In the genomic region with DNA sequence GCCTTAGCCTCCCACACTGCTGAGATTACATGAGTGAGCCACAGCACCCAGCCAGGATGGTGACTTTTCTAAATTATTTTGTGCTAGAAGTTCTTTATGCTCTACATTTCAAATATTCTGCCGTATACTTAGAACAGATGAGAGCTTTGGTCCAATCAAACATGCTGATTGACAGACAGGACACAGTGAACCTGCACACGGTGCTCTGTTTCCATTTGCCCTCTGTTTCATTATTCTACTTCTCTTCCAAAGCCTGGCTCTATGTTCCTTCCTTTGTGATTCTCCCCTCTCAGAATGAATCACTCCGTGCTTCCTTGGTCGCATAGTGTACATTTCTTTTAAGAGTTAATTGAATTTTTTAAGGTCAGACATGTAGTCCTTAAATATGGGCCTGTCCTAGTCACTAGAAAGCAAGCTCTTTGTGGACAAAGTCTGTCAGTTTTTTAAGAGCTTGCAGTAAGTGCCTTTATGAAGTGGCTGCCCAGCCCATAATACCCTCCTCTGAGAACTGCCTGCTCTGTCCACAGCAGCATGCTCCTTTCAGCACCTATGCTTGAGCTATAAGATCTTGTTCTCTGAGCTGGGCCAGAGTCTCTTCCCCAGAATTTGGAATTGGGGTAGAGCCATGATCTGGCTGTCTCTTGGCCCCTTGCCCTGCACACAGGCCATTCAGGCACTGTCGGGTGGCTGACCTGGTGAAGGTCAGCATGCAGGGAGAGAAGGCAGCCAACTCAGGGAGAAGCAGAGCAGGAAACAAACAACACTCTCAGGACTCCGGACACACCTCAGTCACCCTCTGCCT, we compare ENCODE assay signal across 15 cellular contexts.
DNase-seq lines count a peak whose midpoint lies in the region; ATAC-seq and TF ChIP-seq lines count a peak whose summit lies in the region.
"Had no signal": no experiment of that assay in that cellular context is flagged by ENCODE, and none has a peak within 500 bp of the region (broad histone marks: within the 10 kb centered on the region; RNA-seq: fewer than 3 reads in every experiment).

No MANE protein-coding gene starts in this region.

- CTCF ChIA-PET in WTC11 (lab: Charles Lee): interaction anchor here (1.6 kb wide), 1 partner anchor 60 kb away, joined by 7 read pairs; no protein-coding TSS in a partner anchor
- CTCF ChIA-PET in activated naive CD4-positive, alpha-beta T cell treated with anti-CD3 and anti-CD28 coated beads, Interleukin-2, amount 10 ng/mL, durations not matched to agents 7 days and 5 days (lab: Charles Lee): no interaction called here

- intact Hi-C loops in left ventricle myocardium inferior (cut with micrococcal nuclease): no loop called here

- H3K4me2 ChIP-seq in neural progenitor cell: no peak overlapping the region

- no peaks in the 10 kb centered on the region for H3K79me2 ChIP-seq in neural progenitor cell (ENCODE audit: low read depth)

- peaks cover 24% of the 10 kb centered on the region for H3K9me3 Mint-ChIP-seq in WTC11
- H3K9me3 Mint-ChIP-seq in neural progenitor cell: peaks cover 11% of the 10 kb centered on the region
- H3K9me3 Mint-ChIP-seq in activated naive CD4-positive, alpha-beta T cell treated with anti-CD3 and anti-CD28 coated beads, Interleukin-2, amount 10 ng/mL, durations not matched to agents 7 days and 5 days: peaks cover 9% of the 10 kb centered on the region
- H3K9me3 Mint-ChIP-seq in chondrocyte (ENCODE audit: low read depth): peaks cover 6% of the 10 kb centered on the region

- ATAC-seq in WTC11: peak; percentile 34
- ATAC-seq: effector memory CD8-positive, alpha-beta T cell had no signal

- H3K9me3 ChIP-seq in left ventricle myocardium inferior (replicated peaks) (peaks cover 16% of the 10 kb centered on the region), neural progenitor cell (ENCODE audit: low read depth) (no peaks in the 10 kb centered on the region)

- peaks cover 13% of the 10 kb centered on the region for H3K36me3 Mint-ChIP-seq in WTC11
- no peaks in the 10 kb centered on the region for H3K36me3 Mint-ChIP-seq in neural progenitor cell
- H3K36me3 Mint-ChIP-seq in activated naive CD4-positive, alpha-beta T cell treated with anti-CD3 and anti-CD28 coated beads, Interleukin-2, amount 10 ng/mL, durations not matched to agents 7 days and 5 days: peaks cover 1% of the 10 kb centered on the region
- peaks cover 8% of the 10 kb centered on the region for H3K36me3 Mint-ChIP-seq in chondrocyte (ENCODE audit: low read depth)

- H3K9ac ChIP-seq in neural progenitor cell: no peak overlapping the region

- no peaks in the 10 kb centered on the region for H3K27me3 Mint-ChIP-seq in WTC11 (ENCODE audit: low read depth)
- peaks cover 2% of the 10 kb centered on the region for H3K27me3 Mint-ChIP-seq in neural progenitor cell (ENCODE audit: insufficient read depth, low read depth)
- peaks cover 10% of the 10 kb centered on the region for H3K27me3 Mint-ChIP-seq in activated naive CD4-positive, alpha-beta T cell treated with anti-CD3 and anti-CD28 coated beads, Interleukin-2, amount 10 ng/mL, durations not matched to agents 7 days and 5 days
- no peaks in the 10 kb centered on the region for H3K27me3 Mint-ChIP-seq in chondrocyte (ENCODE audit: low read depth)

- peaks cover 46% of the 10 kb centered on the region for H3K4me1 ChIP-seq in left ventricle myocardium inferior
- peaks cover 7% of the 10 kb centered on the region for H3K4me1 ChIP-seq in neural progenitor cell

- H3K36me3 ChIP-seq in left ventricle myocardium inferior (no peaks in the 10 kb centered on the region), neural progenitor cell (no peaks in the 10 kb centered on the region)
- H3K36me3 ChIP-seq: ascending aorta had no signal

- TF ChIP-seq CTCF in WTC11 (IDR thresholded peaks at IDR 0.05) (no peak), left ventricle myocardium inferior (IDR thresholded peaks at IDR 0.05; ENCODE audit: borderline replicate concordance) (no peak), neural progenitor cell (IDR thresholded peaks at IDR 0.05) (no peak), chondrocyte (IDR thresholded peaks at IDR 0.05) (no peak)

- no peaks in the 10 kb centered on the region for H4K20me1 ChIP-seq in neural progenitor cell (ENCODE audit: low read depth)

- H3K4me3 ChIP-seq in left ventricle myocardium inferior (no peak overlapping the region), neural progenitor cell (no peak overlapping the region)
- H3K4me3 ChIP-seq: ascending aorta had no signal

- H3K27ac Mint-ChIP-seq in WTC11: no peak overlapping the region
- H3K27ac Mint-ChIP-seq in neural progenitor cell: peak overlapping the region; percentile 4
- H3K27ac Mint-ChIP-seq in activated naive CD4-positive, alpha-beta T cell treated with anti-CD3 and anti-CD28 coated beads, Interleukin-2, amount 10 ng/mL, durations not matched to agents 7 days and 5 days: no peak overlapping the region
- no peak overlapping the region for H3K27ac Mint-ChIP-seq in chondrocyte (ENCODE audit: unreplicated experiment)
- H3K27ac Mint-ChIP-seq: activated T-helper 2 cell treated with anti-CD3 and anti-CD28 coated beads, Interferon-gamma antibody, Interleukin-2, Interleukin-4, amounts not matched to agents 10 μg/mL and 5 μg/mL and 100 μg/mL, durations not matched to agents 14 hours and 24 hours and 36 hours; effector memory CD8-positive, alpha-beta T cell; T-helper 2 cell treated with Interferon-gamma antibody and Interleukin-4, amounts not matched to agents 5 μg/mL and 100 μg/mL, for 36 hours had no signal

- H3K27me3 ChIP-seq in left ventricle myocardium inferior (ENCODE audit: low read depth): no peaks in the 10 kb centered on the region
- H3K27me3 ChIP-seq in neural progenitor cell: no peaks in the 10 kb centered on the region
- H3K27me3 ChIP-seq: ascending aorta had no signal

- in situ Hi-C loops in G401 (cut with HindIII; ENCODE audit: low sequenced_read_pairs): no loop called here

- H3K27ac ChIP-seq in left ventricle myocardium inferior (replicated peaks) (peak overlapping the region; percentile 89), neural progenitor cell (no peak overlapping the region)

- no peak overlapping the region for H2AFZ ChIP-seq in neural progenitor cell (replicated peaks)

- DNase-seq in G401 (ENCODE audit: low spot score) (peak; percentile 9), WTC11 (ENCODE audit: low spot score) (no peak), left ventricle myocardium inferior (peak; percentile 75), neural progenitor cell (ENCODE audit: low spot score) (no peak), chondrocyte (ENCODE audit: low spot score) (no peak), DMS53 treated with DMSO at 0.1 percent for 48 hours (lab: John Stamatoyannopoulos, UW; ENCODE audit: unreplicated experiment) (no peak), A172 (ENCODE audit: low spot score) (no peak)
- DNase-seq in activated naive CD4-positive, alpha-beta T cell treated with anti-CD3 and anti-CD28 coated beads, Interleukin-2, amount 10 ng/mL, durations not matched to agents 7 days and 5 days: no peak
- DNase-seq: AML-193; effector memory CD8-positive, alpha-beta T cell; NCI-H446; stimulated activated CD8-positive, alpha-beta memory T cell treated with anti-CD3 and anti-CD28 coated beads, Interleukin-4, amount 100 ng/mL, for 48 hours had no signal

- peaks cover 12% of the 10 kb centered on the region for H3F3A ChIP-seq in neural progenitor cell (ENCODE audit: low read depth)

- H3K4me1 Mint-ChIP-seq in WTC11 (peaks cover 30% of the 10 kb centered on the region), neural progenitor cell (peaks cover 30% of the 10 kb centered on the region), chondrocyte (ENCODE audit: low read depth) (peaks cover 25% of the 10 kb centered on the region)
- peaks cover 11% of the 10 kb centered on the region for H3K4me1 Mint-ChIP-seq in activated naive CD4-positive, alpha-beta T cell treated with anti-CD3 and anti-CD28 coated beads, Interleukin-2, amount 10 ng/mL, durations not matched to agents 7 days and 5 days

- H3K4me3 Mint-ChIP-seq in WTC11 (no peak overlapping the region), neural progenitor cell (no peak overlapping the region), chondrocyte (ENCODE audit: unreplicated experiment) (no peak overlapping the region)
- no peak overlapping the region for H3K4me3 Mint-ChIP-seq in activated naive CD4-positive, alpha-beta T cell treated with anti-CD3 and anti-CD28 coated beads, Interleukin-2, amount 10 ng/mL, durations not matched to agents 7 days and 5 days
- H3K4me3 Mint-ChIP-seq: effector memory CD8-positive, alpha-beta T cell; T-helper 2 cell treated with Interferon-gamma antibody and Interleukin-4, amounts not matched to agents 5 μg/mL and 100 μg/mL, for 36 hours had no signal

- POLR2A ChIA-PET in WTC11 (lab: Charles Lee): no interaction called here

TF ChIP-seq in WTC11, 78 proteins besides CTCF, POLR2A, EP300 and RAD21 (continues in another document):
- TF ChIP-seq, protein P1, sequence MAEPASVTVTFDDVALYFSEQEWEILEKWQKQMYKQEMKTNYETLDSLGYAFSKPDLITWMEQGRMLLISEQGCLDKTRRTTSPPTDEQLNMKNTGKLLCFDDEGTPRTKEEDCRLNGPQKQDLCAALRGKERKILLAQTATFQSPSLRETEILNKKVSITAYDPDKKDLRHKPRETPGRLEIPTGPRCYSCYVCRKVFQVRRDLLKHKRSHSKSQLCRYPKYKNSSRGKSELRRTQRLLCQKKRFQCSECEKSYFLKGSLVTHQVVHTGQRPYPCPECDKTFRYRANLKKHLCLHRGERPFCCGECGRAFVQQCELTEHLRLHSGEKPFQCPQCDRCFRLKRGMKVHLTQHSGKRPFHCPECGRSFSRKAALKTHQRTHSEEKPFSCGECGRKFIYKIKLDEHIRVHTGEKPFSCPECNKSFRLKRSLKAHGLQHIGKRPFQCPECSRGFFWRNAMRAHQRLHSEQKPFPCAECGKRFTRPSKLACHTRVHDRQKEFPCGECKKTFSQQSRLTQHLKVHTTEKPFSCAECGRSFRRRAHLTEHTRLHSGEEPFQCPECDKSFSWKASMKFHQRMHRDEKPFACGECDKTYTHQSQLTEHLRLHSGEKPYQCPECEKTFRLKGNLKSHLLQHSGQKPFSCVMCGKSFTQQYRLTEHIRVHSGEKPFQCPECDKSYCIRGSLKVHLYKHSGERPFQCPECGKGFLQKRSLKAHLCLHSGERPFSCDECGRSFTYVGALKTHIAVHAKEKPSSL (CRISPR knock-in tag; conservative IDR thresholded peaks at IDR 0.05): no peak
- TF ChIP-seq KAT7 (CRISPR knock-in tag; IDR thresholded peaks at IDR 0.05; ENCODE audit: borderline replicate concordance) (no peak), ZNF232 (CRISPR knock-in tag; IDR thresholded peaks at IDR 0.05) (no peak), ZNF219 (CRISPR knock-in tag; IDR thresholded peaks at IDR 0.05; ENCODE audit: borderline replicate concordance) (no peak), NFATC4 (CRISPR knock-in tag; IDR thresholded peaks at IDR 0.05) (no peak), SP1 (CRISPR knock-in tag; conservative IDR thresholded peaks at IDR 0.05) (no peak), MYBL2 (CRISPR knock-in tag; IDR thresholded peaks at IDR 0.05) (no peak), HMGA2 (CRISPR knock-in tag; IDR thresholded peaks at IDR 0.05) (no peak), ZNF138 (CRISPR knock-in tag; conservative IDR thresholded peaks at IDR 0.05) (no peak), FOXJ3 (CRISPR knock-in tag; IDR thresholded peaks at IDR 0.05; ENCODE audit: borderline replicate concordance) (no peak)

Comparison
In these comparisons a context has a peak if more than half of its experiments do, and no peak if none do; other contexts are left out.
1. DNase-seq: peak in G401 (single experiment) and left ventricle myocardium inferior (single experiment); none in WTC11 (single experiment), neural progenitor cell (single experiment), activated naive CD4-positive, alpha-beta T cell treated with anti-CD3 and anti-CD28 coated beads, Interleukin-2, amount 10 ng/mL, durations not matched to agents 7 days and 5 days (single experiment), chondrocyte (single experiment), DMS53 treated with DMSO at 0.1 percent for 48 hours (single experiment) and A172 (single experiment).